Comparison of ENCODE assay signal across 1 cellular context in the genomic region with DNA sequence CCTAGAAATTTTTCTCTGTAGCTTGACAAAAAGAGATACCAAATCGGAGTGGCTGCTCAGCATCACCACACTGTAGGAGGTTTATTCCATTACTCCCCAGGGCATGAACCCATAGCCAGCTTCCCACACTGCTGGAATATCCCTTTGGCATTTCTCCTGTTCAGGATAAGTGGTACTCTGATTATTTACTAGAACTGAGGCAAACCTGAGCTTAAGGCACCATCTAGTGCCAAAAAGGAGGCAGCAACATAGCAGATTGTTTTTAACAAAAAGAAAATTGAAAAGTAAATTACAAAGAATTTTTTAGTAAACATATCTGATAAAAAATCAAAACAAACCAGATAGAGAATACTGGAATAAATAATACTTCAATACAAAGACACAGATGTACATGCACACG.
TF ChIP-seq lines count a peak whose summit lies in the region.

No MANE protein-coding gene starts in this region.

TF ChIP-seq in GM23338, 12 proteins besides CTCF, POLR2A, EP300 and RAD21 (continued from another document):
- TF ChIP-seq ETS1 (IDR thresholded peaks at IDR 0.05) = no peak
- no peak for TF ChIP-seq ZNF114 (CRISPR knock-in tag; IDR thresholded peaks at IDR 0.05)
- TF ChIP-seq NANOG (IDR thresholded peaks at IDR 0.05; ENCODE audit: borderline replicate concordance) = no peak
